In genomic region chr3:113783980-113784379, GRCh38 we compare ENCODE assay signal across 12 cellular contexts. TPM values are rescaled to one million over a fixed set of nuclear protein-coding genes. Genes with fewer than 3 reads are reported as not detected.
DNase-seq lines count a peak whose midpoint lies in the region; TF ChIP-seq lines count a peak whose summit lies in the region.
"Had no signal": no experiment of that assay in that cellular context is flagged by ENCODE, and none has a peak within 500 bp of the region (broad histone marks: within the 10 kb centered on the region; RNA-seq: fewer than 3 reads in every experiment).

No MANE protein-coding gene starts in this region.

- H3K27ac ChIP-seq in mammary epithelial cell (ENCODE audit: insufficient read depth, low read depth, low read length) (no peak overlapping the region), SK-N-MC (peak overlapping the region; percentile 99), tibial nerve (peak overlapping the region in 3 of 4 donors; percentile 3 to 82 (median 68))

- H3K9me3 ChIP-seq in mammary epithelial cell (replicated peaks; ENCODE audit: insufficient read depth, low read length) (no peaks in the 10 kb centered on the region), SK-N-MC (ENCODE audit: low read depth, low read length) (no peaks in the 10 kb centered on the region), tibial nerve (no peaks in the 10 kb centered on the region)
- H3K9me3 ChIP-seq: BE2C had no signal

- no peak for TF ChIP-seq EP300 in tibial nerve (IDR thresholded peaks at IDR 0.05)

- no peaks in the 10 kb centered on the region for H3K27me3 ChIP-seq in mammary epithelial cell (ENCODE audit: insufficient read depth, low read length)
- no peaks in the 10 kb centered on the region for H3K27me3 ChIP-seq in tibial nerve
- H3K27me3 ChIP-seq: BE2C had no signal

- H3K36me3 Mint-ChIP-seq in MCF 10A (ENCODE audit: insufficient read depth, unreplicated experiment) = peaks cover 58% of the 10 kb centered on the region

- H2AFZ ChIP-seq in mammary epithelial cell (ENCODE audit: low read depth, low read length) = no peak overlapping the region

- H3K4me3 ChIP-seq in mammary epithelial cell (replicated peaks in 1 of 3; ENCODE audit: insufficient read depth in 1 of 3, low read depth in 2 of 3, low read length in 3 of 3) = no peak overlapping the region
- H3K4me3 ChIP-seq in SK-N-MC = peak overlapping the region; percentile 72
- H3K4me3 ChIP-seq in tibial nerve = no peak overlapping the region

- H3K27me3 Mint-ChIP-seq in MCF 10A (ENCODE audit: insufficient read depth, unreplicated experiment) = no peaks in the 10 kb centered on the region
- H3K27me3 Mint-ChIP-seq: activated naive CD4-positive, alpha-beta T cell treated with anti-CD3 and anti-CD28 coated beads, Interleukin-2, amount 50 U/mL, for 24 hours had no signal

- H3K9me3 Mint-ChIP-seq in MCF 10A (ENCODE audit: unreplicated experiment) = no peaks in the 10 kb centered on the region
- H3K9me3 Mint-ChIP-seq: activated naive CD4-positive, alpha-beta T cell treated with anti-CD3 and anti-CD28 coated beads, Interleukin-2, amount 50 U/mL, for 24 hours had no signal

- dilution Hi-C loops in mammary epithelial cell (cut with HindIII; ENCODE audit: low sequenced_read_pairs) = no loop called here

- H3K36me3 ChIP-seq in mammary epithelial cell (ENCODE audit: insufficient read depth, low read length) (peaks cover 15% of the 10 kb centered on the region), SK-N-MC (ENCODE audit: insufficient read depth, low read length) (peaks cover 9% of the 10 kb centered on the region), tibial nerve (peaks cover 0 to 41% (median 0%) of the 10 kb centered on the region in 3 donors)

- POLR2A ChIA-PET in MCF 10A (lab: Yijun Ruan, JAX) = interaction anchor here (0.9 to 1.9 kb wide), 2 partner anchors 39 to 46 kb away, joined by 3 to 6 read pairs; partner anchors contain the start of gene NAA50

- intact Hi-C loops in MCF 10A (cut with micrococcal nuclease) = no loop called here
- intact Hi-C loops in mammary epithelial cell (cut with micrococcal nuclease) = no loop called here

- no peak overlapping the region for H3K4me2 ChIP-seq in mammary epithelial cell (ENCODE audit: insufficient read depth, low read depth, low read length)

- peak overlapping the region; percentile 35 for H3K27ac Mint-ChIP-seq in MCF 10A (ENCODE audit: low read depth, unreplicated experiment)
- H3K27ac Mint-ChIP-seq: activated naive CD4-positive, alpha-beta T cell treated with anti-CD3 and anti-CD28 coated beads, Interleukin-2, amount 50 U/mL, for 24 hours had no signal

- H3K9ac ChIP-seq in mammary epithelial cell (ENCODE audit: insufficient read depth, low read length) (no peak overlapping the region), SK-N-MC (ENCODE audit: insufficient read length) (peak overlapping the region; percentile 80)

- DNase-seq in MCF 10A (ENCODE audit: unreplicated experiment) (no peak), mammary epithelial cell (no peak), SK-N-MC (ENCODE audit: low read depth, low spot score) (peak; percentile 78), iPS-NIHi7 (ENCODE audit: extremely low spot score) (peak; percentile 10), tibial nerve (ENCODE audit: low spot score in 2 of 2) (no peak), ecto neural progenitor cell (ENCODE audit: low spot score) (no peak)
- no peak for DNase-seq in stimulated activated CD4-positive, alpha-beta T cell treated with anti-CD3 and anti-CD28 coated beads, Interleukin-1b, Interleukin-23, amount 100 ng/mL, for 48 hours
- no peak for DNase-seq in stimulated activated naive CD4-positive, alpha-beta T cell treated with Interleukin-2 at 50 U/mL for 16 hours (lab: John Stamatoyannopoulos, UW)
- DNase-seq: BE2C, head of caudate nucleus, NCI-H2029 treated with DMSO at 0.1 percent for 48 hours had no signal

- no peak for TF ChIP-seq CTCF in MCF 10A (IDR thresholded peaks at IDR 0.05; ENCODE audit: unreplicated experiment)
- TF ChIP-seq CTCF in mammary epithelial cell (conservative IDR thresholded peaks at IDR 0.05 in 1 of 2, IDR thresholded peaks at IDR 0.05 in 1 of 2; ENCODE audit: extremely low read depth in 1 of 2, insufficient read depth in 1 of 2, low read depth in 1 of 2, low read length in 2 of 2) = no peak
- no peak for TF ChIP-seq CTCF in tibial nerve (IDR thresholded peaks at IDR 0.05)

- H4K20me1 ChIP-seq in mammary epithelial cell (ENCODE audit: insufficient read depth, low read length) = no peaks in the 10 kb centered on the region

- H3K4me3 Mint-ChIP-seq in MCF 10A (ENCODE audit: unreplicated experiment) = no peak overlapping the region
- H3K4me3 Mint-ChIP-seq: activated naive CD4-positive, alpha-beta T cell treated with anti-CD3 and anti-CD28 coated beads, Interleukin-2, amount 50 U/mL, for 24 hours had no signal

- H3K4me1 Mint-ChIP-seq in MCF 10A (ENCODE audit: insufficient read depth, unreplicated experiment) = no peaks in the 10 kb centered on the region

- TF ChIP-seq POLR2A in tibial nerve (IDR thresholded peaks at IDR 0.05) = no peak

- H3K4me1 ChIP-seq in mammary epithelial cell (ENCODE audit: insufficient read depth, low read length) (peaks cover 2% of the 10 kb centered on the region), tibial nerve (peaks cover 0 to 18% (median 7%) of the 10 kb centered on the region in 4 donors)
- H3K4me1 ChIP-seq: BE2C had no signal

- 85% methylated on average over 4 of the region's 4 CpGs for WGBS in mammary epithelial cell (ENCODE audit: low coverage, missing lambda C conversion rate)
- 61 to 65% methylated on average over 4 of the region's 4 CpGs for WGBS in tibial nerve, 2 donors

- BruUV-seq in MCF 10A (replicated peaks; lab: Mats Ljungman, UMichigan) (no TSS peak), mammary epithelial cell (replicated peaks; lab: Mats Ljungman, UMichigan) (no TSS peak)

- in situ Hi-C loops in mammary epithelial cell (cut with MboI; ENCODE audit: low sequenced_read_pairs in 2 of 2) = no loop called here

- CTCF ChIA-PET in MCF 10A (lab: Yijun Ruan, JAX) (interaction anchor here (0.8 kb wide), 1 partner anchor 39 kb away, joined by 3 read pairs; the partner anchor contains the start of gene NAA50), mammary epithelial cell (lab: Charles Lee; ENCODE audit: low non-redundant PET) (no interaction called here)

- no peaks in the 10 kb centered on the region for H3K79me2 ChIP-seq in mammary epithelial cell (ENCODE audit: insufficient read depth, low read length)

RNA-seq across cellular contexts. Expression of gene ATP6V1A, which starts 37.1 kb away (rescaled TPM):
- total RNA-seq in MCF 10A (2022) (51.6 and 53.4 TPM in 2 replicates), mammary epithelial cell (100 to 1,000 TPM in 1 of 2 donors, 10 to 100 TPM in 1; 70.6 to 170 TPM), tibial nerve (10 to 100 TPM; 28.8 to 38.1 (median 34.2) TPM)
- 32.6 TPM for polyA plus RNA-seq in mammary epithelial cell
- 125 TPM for polyA minus RNA-seq in mammary epithelial cell

RNA-seq across cellular contexts. Expression of gene NAA50, which starts 37.9 kb away (rescaled TPM):
- 219 and 238 TPM in 2 replicates for total RNA-seq in MCF 10A (2022)
- 100 to 1,000 TPM; 201 to 257 TPM for total RNA-seq in mammary epithelial cell
- polyA plus RNA-seq in mammary epithelial cell = 122 TPM
- polyA minus RNA-seq in mammary epithelial cell = 51.7 TPM
- total RNA-seq in tibial nerve = 100 to 1,000 TPM in 1 of 4 donors, 10 to 100 TPM in 3; 80.7 to 101 (median 89.0) TPM

RNA-seq across cellular contexts. Expression of gene GRAMD1C, which starts 54.6 kb away (rescaled TPM):
- total RNA-seq in MCF 10A (2022) (0.64 and 0.79 TPM in 2 replicates), mammary epithelial cell (1 to 10 TPM; 1.8 to 2.5 TPM), tibial nerve (10 to 100 TPM in 1 of 4 donors, 1 to 10 TPM in 2, under 1 TPM in 1; 0.63 to 12.6 (median 1.2) TPM)
- polyA plus RNA-seq in mammary epithelial cell = 0.91 TPM
- 6.6 TPM for polyA minus RNA-seq in mammary epithelial cell

Comparison
In these comparisons a context has a peak if more than half of its experiments do, and no peak if none do; other contexts are left out.
1. DNase-seq: peak in SK-N-MC (single experiment) and iPS-NIHi7 (single experiment); none in MCF 10A (single experiment), mammary epithelial cell (single experiment), tibial nerve (0 of 2), ecto neural progenitor cell (single experiment), stimulated activated CD4-positive, alpha-beta T cell treated with anti-CD3 and anti-CD28 coated beads, Interleukin-1b, Interleukin-23, amount 100 ng/mL, for 48 hours (single experiment) and stimulated activated naive CD4-positive, alpha-beta T cell treated with Interleukin-2 at 50 U/mL for 16 hours (single experiment).